ENCODE assay signal across 1 cellular context in the genomic region with DNA sequence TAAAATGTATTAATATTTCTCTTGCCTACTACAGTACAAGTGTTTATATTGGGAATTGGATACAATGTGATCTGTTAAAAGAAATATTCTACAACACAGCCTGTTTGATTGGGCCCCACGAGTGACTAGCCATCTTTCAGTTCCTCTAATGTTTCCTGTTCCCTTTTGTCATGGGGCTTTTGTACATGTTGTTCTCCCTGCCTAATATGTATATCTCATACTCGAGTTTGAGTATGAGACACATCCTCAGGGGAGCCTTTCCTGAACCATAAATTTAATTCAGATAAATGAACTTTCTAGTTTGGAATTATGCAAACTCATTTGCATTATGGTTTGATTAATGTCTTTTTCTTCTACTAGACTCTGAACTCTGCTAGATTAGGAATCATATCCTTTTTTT.
TF ChIP-seq lines count a peak whose summit lies in the region.

No MANE protein-coding gene starts in this region.

TF ChIP-seq in GM12878, 131 proteins besides CTCF, POLR2A, EP300 and RAD21 (continued from another document):
- TF ChIP-seq, protein P1, sequence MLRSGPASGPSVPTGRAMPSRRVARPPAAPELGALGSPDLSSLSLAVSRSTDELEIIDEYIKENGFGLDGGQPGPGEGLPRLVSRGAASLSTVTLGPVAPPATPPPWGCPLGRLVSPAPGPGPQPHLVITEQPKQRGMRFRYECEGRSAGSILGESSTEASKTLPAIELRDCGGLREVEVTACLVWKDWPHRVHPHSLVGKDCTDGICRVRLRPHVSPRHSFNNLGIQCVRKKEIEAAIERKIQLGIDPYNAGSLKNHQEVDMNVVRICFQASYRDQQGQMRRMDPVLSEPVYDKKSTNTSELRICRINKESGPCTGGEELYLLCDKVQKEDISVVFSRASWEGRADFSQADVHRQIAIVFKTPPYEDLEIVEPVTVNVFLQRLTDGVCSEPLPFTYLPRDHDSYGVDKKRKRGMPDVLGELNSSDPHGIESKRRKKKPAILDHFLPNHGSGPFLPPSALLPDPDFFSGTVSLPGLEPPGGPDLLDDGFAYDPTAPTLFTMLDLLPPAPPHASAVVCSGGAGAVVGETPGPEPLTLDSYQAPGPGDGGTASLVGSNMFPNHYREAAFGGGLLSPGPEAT (IDR thresholded peaks at IDR 0.05; ENCODE audit: low read depth) = peak; percentile 62; the same call in 1 of the 2 replicates
- no peak for TF ChIP-seq ASH2L (IDR thresholded peaks at IDR 0.05; ENCODE audit: borderline replicate concordance, low read depth)
- TF ChIP-seq BCL11A (IDR thresholded peaks at IDR 0.05; ENCODE audit: low read depth, low read length) = peak; percentile 59; the same call in 1 of the 2 replicates
- no peak for TF ChIP-seq TARDBP (IDR thresholded peaks at IDR 0.05; ENCODE audit: borderline replicate concordance)
- peak; percentile 55; the same call in 1 of the 2 replicates for TF ChIP-seq CREM (IDR thresholded peaks at IDR 0.05; ENCODE audit: low read depth)
- TF ChIP-seq SUPT20H (IDR thresholded peaks at IDR 0.05; ENCODE audit: borderline replicate concordance, control insufficient read depth, low read depth, low read length) = no peak
- no peak for TF ChIP-seq NR2F1 (conservative IDR thresholded peaks at IDR 0.05)
- TF ChIP-seq RCOR1 (conservative IDR thresholded peaks at IDR 0.05; ENCODE audit: low read depth, low read length) = 0 out of 2 replicates have a peak, but pooled peaks have one; percentile 53
- TF ChIP-seq MEF2A (IDR thresholded peaks at IDR 0.05; ENCODE audit: insufficient read depth, low read depth, low read length) = no peak
- TF ChIP-seq, protein P2, sequence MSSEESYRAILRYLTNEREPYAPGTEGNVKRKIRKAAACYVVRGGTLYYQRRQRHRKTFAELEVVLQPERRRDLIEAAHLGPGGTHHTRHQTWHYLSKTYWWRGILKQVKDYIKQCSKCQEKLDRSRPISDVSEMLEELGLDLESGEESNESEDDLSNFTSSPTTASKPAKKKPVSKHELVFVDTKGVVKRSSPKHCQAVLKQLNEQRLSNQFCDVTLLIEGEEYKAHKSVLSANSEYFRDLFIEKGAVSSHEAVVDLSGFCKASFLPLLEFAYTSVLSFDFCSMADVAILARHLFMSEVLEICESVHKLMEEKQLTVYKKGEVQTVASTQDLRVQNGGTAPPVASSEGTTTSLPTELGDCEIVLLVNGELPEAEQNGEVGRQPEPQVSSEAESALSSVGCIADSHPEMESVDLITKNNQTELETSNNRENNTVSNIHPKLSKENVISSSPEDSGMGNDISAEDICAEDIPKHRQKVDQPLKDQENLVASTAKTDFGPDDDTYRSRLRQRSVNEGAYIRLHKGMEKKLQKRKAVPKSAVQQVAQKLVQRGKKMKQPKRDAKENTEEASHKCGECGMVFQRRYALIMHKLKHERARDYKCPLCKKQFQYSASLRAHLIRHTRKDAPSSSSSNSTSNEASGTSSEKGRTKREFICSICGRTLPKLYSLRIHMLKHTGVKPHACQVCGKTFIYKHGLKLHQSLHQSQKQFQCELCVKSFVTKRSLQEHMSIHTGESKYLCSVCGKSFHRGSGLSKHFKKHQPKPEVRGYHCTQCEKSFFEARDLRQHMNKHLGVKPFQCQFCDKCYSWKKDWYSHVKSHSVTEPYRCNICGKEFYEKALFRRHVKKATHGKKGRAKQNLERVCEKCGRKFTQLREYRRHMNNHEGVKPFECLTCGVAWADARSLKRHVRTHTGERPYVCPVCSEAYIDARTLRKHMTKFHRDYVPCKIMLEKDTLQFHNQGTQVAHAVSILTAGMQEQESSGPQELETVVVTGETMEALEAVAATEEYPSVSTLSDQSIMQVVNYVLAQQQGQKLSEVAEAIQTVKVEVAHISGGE (CRISPR knock-in tag; IDR thresholded peaks at IDR 0.05) = no peak
- peak; percentile 48; the same call in 1 of the 2 replicates for TF ChIP-seq BACH1 (IDR thresholded peaks at IDR 0.05; ENCODE audit: borderline replicate concordance)
- TF ChIP-seq IKZF2 (IDR thresholded peaks at IDR 0.05) = peak; percentile 65 to 77; a peak in 2 of 4 replicates
- no peak; a peak in 1 of 4 replicates for TF ChIP-seq SRF (IDR thresholded peaks at IDR 0.05; ENCODE audit: low read depth in 2 of 2, low read length in 2 of 2)
- no peak for TF ChIP-seq RB1 (IDR thresholded peaks at IDR 0.05; ENCODE audit: borderline replicate concordance)
- TF ChIP-seq, protein P3, sequence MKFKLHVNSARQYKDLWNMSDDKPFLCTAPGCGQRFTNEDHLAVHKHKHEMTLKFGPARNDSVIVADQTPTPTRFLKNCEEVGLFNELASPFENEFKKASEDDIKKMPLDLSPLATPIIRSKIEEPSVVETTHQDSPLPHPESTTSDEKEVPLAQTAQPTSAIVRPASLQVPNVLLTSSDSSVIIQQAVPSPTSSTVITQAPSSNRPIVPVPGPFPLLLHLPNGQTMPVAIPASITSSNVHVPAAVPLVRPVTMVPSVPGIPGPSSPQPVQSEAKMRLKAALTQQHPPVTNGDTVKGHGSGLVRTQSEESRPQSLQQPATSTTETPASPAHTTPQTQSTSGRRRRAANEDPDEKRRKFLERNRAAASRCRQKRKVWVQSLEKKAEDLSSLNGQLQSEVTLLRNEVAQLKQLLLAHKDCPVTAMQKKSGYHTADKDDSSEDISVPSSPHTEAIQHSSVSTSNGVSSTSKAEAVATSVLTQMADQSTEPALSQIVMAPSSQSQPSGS (IDR thresholded peaks at IDR 0.05; ENCODE audit: low read length) = peak; percentile 78; the same call in 1 of the 2 replicates
- TF ChIP-seq SPI1 (IDR thresholded peaks at IDR 0.05; ENCODE audit: borderline replicate concordance, insufficient read depth, low read depth, low read length) = peak; percentile 97
- TF ChIP-seq KLF5 (IDR thresholded peaks at IDR 0.05; ENCODE audit: partially characterized antibody) = no peak
- TF ChIP-seq MTA2 (IDR thresholded peaks at IDR 0.05; ENCODE audit: low read depth) = peak; percentile 59; the same call in 1 of the 2 replicates
- TF ChIP-seq, protein P4, sequence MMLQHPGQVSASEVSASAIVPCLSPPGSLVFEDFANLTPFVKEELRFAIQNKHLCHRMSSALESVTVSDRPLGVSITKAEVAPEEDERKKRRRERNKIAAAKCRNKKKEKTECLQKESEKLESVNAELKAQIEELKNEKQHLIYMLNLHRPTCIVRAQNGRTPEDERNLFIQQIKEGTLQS (IDR thresholded peaks at IDR 0.05; ENCODE audit: borderline replicate concordance, extremely low read depth, low read depth, low read length) = no peak
- TF ChIP-seq PAX5 (IDR thresholded peaks at IDR 0.05; ENCODE audit: borderline replicate concordance, low read depth, low read length) = no peak
- TF ChIP-seq, protein P5, sequence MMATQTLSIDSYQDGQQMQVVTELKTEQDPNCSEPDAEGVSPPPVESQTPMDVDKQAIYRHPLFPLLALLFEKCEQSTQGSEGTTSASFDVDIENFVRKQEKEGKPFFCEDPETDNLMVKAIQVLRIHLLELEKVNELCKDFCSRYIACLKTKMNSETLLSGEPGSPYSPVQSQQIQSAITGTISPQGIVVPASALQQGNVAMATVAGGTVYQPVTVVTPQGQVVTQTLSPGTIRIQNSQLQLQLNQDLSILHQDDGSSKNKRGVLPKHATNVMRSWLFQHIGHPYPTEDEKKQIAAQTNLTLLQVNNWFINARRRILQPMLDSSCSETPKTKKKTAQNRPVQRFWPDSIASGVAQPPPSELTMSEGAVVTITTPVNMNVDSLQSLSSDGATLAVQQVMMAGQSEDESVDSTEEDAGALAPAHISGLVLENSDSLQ (IDR thresholded peaks at IDR 0.05) = peak; percentile 31; the same call in 1 of the 2 replicates
- TF ChIP-seq, protein P6, sequence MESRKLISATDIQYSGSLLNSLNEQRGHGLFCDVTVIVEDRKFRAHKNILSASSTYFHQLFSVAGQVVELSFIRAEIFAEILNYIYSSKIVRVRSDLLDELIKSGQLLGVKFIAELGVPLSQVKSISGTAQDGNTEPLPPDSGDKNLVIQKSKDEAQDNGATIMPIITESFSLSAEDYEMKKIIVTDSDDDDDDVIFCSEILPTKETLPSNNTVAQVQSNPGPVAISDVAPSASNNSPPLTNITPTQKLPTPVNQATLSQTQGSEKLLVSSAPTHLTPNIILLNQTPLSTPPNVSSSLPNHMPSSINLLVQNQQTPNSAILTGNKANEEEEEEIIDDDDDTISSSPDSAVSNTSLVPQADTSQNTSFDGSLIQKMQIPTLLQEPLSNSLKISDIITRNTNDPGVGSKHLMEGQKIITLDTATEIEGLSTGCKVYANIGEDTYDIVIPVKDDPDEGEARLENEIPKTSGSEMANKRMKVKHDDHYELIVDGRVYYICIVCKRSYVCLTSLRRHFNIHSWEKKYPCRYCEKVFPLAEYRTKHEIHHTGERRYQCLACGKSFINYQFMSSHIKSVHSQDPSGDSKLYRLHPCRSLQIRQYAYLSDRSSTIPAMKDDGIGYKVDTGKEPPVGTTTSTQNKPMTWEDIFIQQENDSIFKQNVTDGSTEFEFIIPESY (IDR thresholded peaks at IDR 0.05) = no peak
